26 cellular contexts compared by ENCODE assay signal in genomic region chr2:176022048-176022447, GRCh38.
"Had no signal": no experiment of that assay in that cellular context is flagged by ENCODE, and none has a peak within 500 bp of the region (broad histone marks: within the 10 kb centered on the region; RNA-seq: fewer than 3 reads in every experiment).

No MANE protein-coding gene starts in this region.

- H3K27ac ChIP-seq: stomach, suprapubic skin, testis, thoracic aorta, thyroid gland, tibial artery, tibial nerve, transverse colon, upper lobe of left lung, upper lobe of right lung, uterus, vagina had no signal

- ATAC-seq: stimulated activated effector memory CD8-positive, alpha-beta T cell treated with anti-CD3 and anti-CD28 coated beads, Interleukin-12 subunit alpha, Interleukin-12 subunit beta, amount 100 ng/mL, for 72 hours; stimulated activated memory B cell treated with anti-CD40 and anti-IgM and Interleukin-4, amounts not matched to agents 10 μg/mL and 1 μg/mL and 100 μg/mL, for 72 hours; stimulated activated naive B cell treated with anti-CD40 and anti-IgM and Interleukin-4, amounts not matched to agents 10 μg/mL and 1 μg/mL and 100 μg/mL, for 72 hours; stimulated activated naive CD8-positive, alpha-beta T cell treated with anti-CD3 and anti-CD28 coated beads, Interleukin-15, amount 100 ng/mL, for 72 hours; stimulated activated naive CD8-positive, alpha-beta T cell treated with anti-CD3 and anti-CD28 coated beads, Interleukin-15, Interleukin-2, amounts not matched to agents 100 U/mL and 50 U/mL, for 24 hours; upper lobe of right lung had no signal

- H3K4me1 ChIP-seq: stomach, suprapubic skin, testis, thyroid gland, tibial artery, tibial nerve, upper lobe of left lung, upper lobe of right lung, uterus, vagina had no signal

- FAIRE-seq: urothelium cell line had no signal

- H3K4me3 ChIP-seq: stomach, suprapubic skin, testis, thoracic aorta, thyroid gland, tibial artery, tibial nerve, transverse colon, upper lobe of left lung, upper lobe of right lung, uterus, vagina had no signal

- H3K36me3 ChIP-seq: stomach, suprapubic skin, thoracic aorta, thyroid gland, tibial artery, tibial nerve, transverse colon, upper lobe of left lung, upper lobe of right lung, uterus, vagina had no signal

- H3K27me3 ChIP-seq: testis, upper lobe of left lung, vagina had no signal

- DNase-seq: stimulated activated CD4-positive, alpha-beta T cell treated with anti-CD3 and anti-CD28 coated beads, Interleukin-4, amount 100 ng/mL, for 1 hour; stimulated activated CD4-positive, alpha-beta T cell treated with anti-CD3 and anti-CD28 coated beads, Interleukin-4, amount 100 ng/mL, for 24 hours; stimulated activated CD4-positive, alpha-beta T cell treated with anti-CD3 and anti-CD28 coated beads, Interleukin-4, amount 100 ng/mL, for 4 hours; stimulated activated CD8-positive, alpha-beta memory T cell treated with anti-CD3 and anti-CD28 coated beads, Interleukin-4, amount 100 ng/mL, for 48 hours; stimulated activated naive B cell treated with anti-CD40 and anti-IgM and Interleukin-4, amounts not matched to agents 10 μg/mL and 1 μg/mL and 100 μg/mL, for 72 hours; stimulated activated naive CD4-positive, alpha-beta T cell; stimulated activated naive CD4-positive, alpha-beta T cell treated with Interleukin-2 at 50 U/mL for 16 hours; stimulated activated naive CD8-positive, alpha-beta T cell treated with anti-CD3 and anti-CD28 coated beads, Interleukin-15, amount 100 ng/mL, for 72 hours; stimulated activated naive CD8-positive, alpha-beta T cell treated with anti-CD3 and anti-CD28 coated beads, Interleukin-15, Interleukin-2, amounts not matched to agents 100 U/mL and 50 U/mL, for 24 hours; stomach; substantia nigra; testis; thyroid gland; tibial artery; transverse colon; trophoblast cell; upper lobe of left lung; upper lobe of right lung; uterus had no signal

- H3K9me3 ChIP-seq: stomach, suprapubic skin, testis, thoracic aorta, thyroid gland, tibial artery, tibial nerve, transverse colon, upper lobe of left lung, upper lobe of right lung, uterus, vagina had no signal
